1 cellular context compared by ENCODE assay signal in genomic region chr7:51352174-51353145, GRCh38.
TF ChIP-seq lines count a peak whose summit lies in the region.

No MANE protein-coding gene starts in this region.

TF ChIP-seq in H1, 55 proteins besides CTCF, POLR2A, EP300 and RAD21:
- TF ChIP-seq ZNF274 (IDR thresholded peaks at IDR 0.05; ENCODE audit: borderline replicate concordance, extremely low read depth, low read length) (no peak), SP1 (IDR thresholded peaks at IDR 0.05; ENCODE audit: low read depth, low read length) (no peak), BRCA1 (IDR thresholded peaks at IDR 0.05; ENCODE audit: low read depth, low read length) (no peak), SIX5 (IDR thresholded peaks at IDR 0.05; ENCODE audit: low read depth, low read length) (no peak), TCF12 (IDR thresholded peaks at IDR 0.05; ENCODE audit: low read depth, low read length) (no peak)
TF ChIP-seq in H1: peak in this region for 0.
